ENCODE assay signal across 10 cellular contexts in genomic region chr20:20744170-20744725, GRCh38. TPM values are rescaled to one million over a fixed set of nuclear protein-coding genes. Genes with fewer than 3 reads are reported as not detected.
DNase-seq lines count a peak whose midpoint lies in the region; ATAC-seq and TF ChIP-seq lines count a peak whose summit lies in the region.
"Had no signal": no experiment of that assay in that cellular context is flagged by ENCODE, and none has a peak within 500 bp of the region (broad histone marks: within the 10 kb centered on the region; RNA-seq: fewer than 3 reads in every experiment).

No MANE protein-coding gene starts in this region.

- no peak for TF ChIP-seq CTCF in heart left ventricle (IDR thresholded peaks at IDR 0.05)
- TF ChIP-seq CTCF in dorsolateral prefrontal cortex (IDR thresholded peaks at IDR 0.05 in 54 of 56, conservative IDR thresholded peaks at IDR 0.05 in 2 of 56; ENCODE audit: low read depth in 1 of 56, partially characterized antibody in 56 of 56): no peak
- TF ChIP-seq CTCF in nephron (IDR thresholded peaks at IDR 0.05; ENCODE audit: unreplicated experiment in 3 of 3): no peak

- no peaks in the 10 kb centered on the region for H3K27me3 Mint-ChIP-seq in nephron (ENCODE audit: low read depth)

- H3K4me1 ChIP-seq in heart left ventricle: peaks cover 5 to 37% (median 29%) of the 10 kb centered on the region in 12 donors

- H3K27me3 ChIP-seq in heart left ventricle (peaks cover 0 to 5% (median 0%) of the 10 kb centered on the region in 9 donors), dorsolateral prefrontal cortex (no peaks in the 10 kb centered on the region)

- no peaks in the 10 kb centered on the region for H3K36me3 Mint-ChIP-seq in nephron (ENCODE audit: low read depth)

- peak in 3 of 4 donors; percentile 29 to 56 (median 49) for ATAC-seq in heart left ventricle
- no peak for ATAC-seq in HG03354 (IDR thresholded peaks at IDR 0.05; ENCODE audit: poor library complexity, severe bottlenecking, unreplicated experiment)
- ATAC-seq in GM18505 (IDR thresholded peaks at IDR 0.05; ENCODE audit: unreplicated experiment): no peak
- ATAC-seq: effector memory CD8-positive, alpha-beta T cell had no signal

- H3K4me3 ChIP-seq in heart left ventricle (peak overlapping the region in 2 of 12 donors; percentile 13 to 17), dorsolateral prefrontal cortex (peak overlapping the region in 8 of 59 donors; percentile 2 to 37 (median 25))

- peaks cover 5% of the 10 kb centered on the region for H3K9me3 Mint-ChIP-seq in nephron

- H3K9me3 ChIP-seq in heart left ventricle: peaks cover 0 to 10% (median 0%) of the 10 kb centered on the region in 12 donors

- peak overlapping the region; percentile 90 to 98 (median 94) for H3K27ac Mint-ChIP-seq in nephron
- H3K27ac Mint-ChIP-seq: effector memory CD8-positive, alpha-beta T cell had no signal

- H3K36me3 ChIP-seq in heart left ventricle: no peaks in the 10 kb centered on the region

- no peak for TF ChIP-seq POLR2A in heart left ventricle (IDR thresholded peaks at IDR 0.05)
- TF ChIP-seq POLR2A in GM18505 (IDR thresholded peaks at IDR 0.05; ENCODE audit: borderline replicate concordance, extremely low read depth, insufficient read depth, insufficient read length): no peak

- H3K4me3 Mint-ChIP-seq in nephron: peak overlapping the region in 1 of 3 experiments; percentile 20
- H3K4me3 Mint-ChIP-seq: effector memory CD8-positive, alpha-beta T cell had no signal

- 30 to 47% (median 39%) methylated on average over 5 of the region's 5 CpGs for WGBS in heart left ventricle, 4 donors

- H3K27ac ChIP-seq in heart left ventricle (peak overlapping the region; percentile 49 to 93 (median 86)), dorsolateral prefrontal cortex (peak overlapping the region in 48 of 59 donors; percentile 11 to 84 (median 68))

- H3K4me1 Mint-ChIP-seq in nephron: peaks cover 40% of the 10 kb centered on the region

- intact Hi-C loops in heart left ventricle (cut with DNase I) (loop anchor here in 2 of 10 donors (10.0 kb wide), 2 partner anchors 61 to 69 kb away; no protein-coding TSS in a partner anchor), cardiac septum (cut with DNase I) (no loop called here), dorsolateral prefrontal cortex (cut with DNase I) (no loop called here)

- DNase-seq in heart left ventricle (no peak), cardiac septum (ENCODE audit: low spot score) (no peak), dorsolateral prefrontal cortex (no peak)
- DNase-seq in activated CD8-positive, alpha-beta memory T cell treated with anti-CD3 and anti-CD28 coated beads, Interleukin-2, amount 50 U/mL, for 4 hours: no peak
- no peak for DNase-seq in activated effector memory CD4-positive, alpha-beta T cell treated with Interleukin-2 at 50 U/mL for 16 hours
- DNase-seq: activated CD8-positive, alpha-beta memory T cell treated with anti-CD3 and anti-CD28 coated beads, Interleukin-2, amount 50 U/mL, for 48 hours; effector memory CD8-positive, alpha-beta T cell had no signal

RNA-seq across cellular contexts. Expression of gene RALGAPA2, which starts 31.8 kb away (rescaled TPM):
- 10 to 100 TPM; 13.2 to 33.8 (median 25.4) TPM for total RNA-seq in heart left ventricle
- 10 to 100 TPM in 1 of 2 donors, 1 to 10 TPM in 1; 5.6 to 19.6 TPM for polyA plus RNA-seq in heart left ventricle
- 22.5 TPM for total RNA-seq in cardiac septum
- total RNA-seq in dorsolateral prefrontal cortex: 10 to 100 TPM; 20.3 to 60.5 (median 34.7) TPM

Comparison
In these comparisons a context has a peak if more than half of its experiments do, and no peak if none do; other contexts are left out.
1. ATAC-seq: peak in heart left ventricle (3 of 4); none in HG03354 (single experiment) and GM18505 (single experiment).